ENCODE assay signal across 16 cellular contexts in genomic region chr15:94480289-94480834, GRCh38.
DNase-seq lines count a peak whose midpoint lies in the region; ATAC-seq, FAIRE-seq and TF ChIP-seq lines count a peak whose summit lies in the region.
"Had no signal": no experiment of that assay in that cellular context is flagged by ENCODE, and none has a peak within 500 bp of the region (broad histone marks: within the 10 kb centered on the region; RNA-seq: fewer than 3 reads in every experiment).

No MANE protein-coding gene starts in this region.

- dilution Hi-C loops in mammary epithelial cell (cut with HindIII; ENCODE audit: low sequenced_read_pairs), result no loop called here

- CTCF ChIA-PET in mammary epithelial cell (lab: Charles Lee; ENCODE audit: low non-redundant PET), result no interaction called here
- CTCF ChIA-PET in MCF 10A (lab: Yijun Ruan, JAX), result no interaction called here
- CTCF ChIA-PET in SK-N-SH (lab: Yijun Ruan, JAX), result no interaction called here

- no peaks in the 10 kb centered on the region for H3K27me3 Mint-ChIP-seq in MCF 10A (ENCODE audit: insufficient read depth, unreplicated experiment)

- H3K9ac ChIP-seq in mammary epithelial cell (ENCODE audit: insufficient read depth, low read length) (no peak overlapping the region), SK-N-SH (no peak overlapping the region)

- TF ChIP-seq EP300 in SK-N-SH (IDR thresholded peaks at IDR 0.05; ENCODE audit: borderline replicate concordance in 1 of 2, low read depth in 1 of 2, low read length in 1 of 2), result peak in 1 of 2 experiments; percentile 90; a peak in 2 of 4 replicates

- no peaks in the 10 kb centered on the region for H3K4me1 ChIP-seq in mammary epithelial cell (ENCODE audit: insufficient read depth, low read length)
- H3K4me1 ChIP-seq in SK-N-SH (ENCODE audit: control insufficient read depth in 1 of 2, insufficient read depth in 2 of 2, low read depth in 1 of 2, low read length in 1 of 2), result peaks cover 0 to 28% of the 10 kb centered on the region in 2 experiments; a peak in 2 of 4 replicates
- H3K4me1 ChIP-seq: SJSA1 had no signal

- H3K4me1 Mint-ChIP-seq in MCF 10A (ENCODE audit: insufficient read depth, unreplicated experiment), result no peaks in the 10 kb centered on the region

- H3K9me3 ChIP-seq in mammary epithelial cell (replicated peaks; ENCODE audit: insufficient read depth, low read length), result no peaks in the 10 kb centered on the region
- H3K9me3 ChIP-seq in SK-N-SH, result no peaks in the 10 kb centered on the region; the same call in 1 of the 2 replicates
- H3K9me3 ChIP-seq: SJSA1 had no signal

- peak; percentile 8 for DNase-seq in mammary epithelial cell
- DNase-seq in MCF 10A (ENCODE audit: unreplicated experiment), result no peak
- DNase-seq in SK-N-SH, result peak; percentile 49
- DNase-seq in left kidney (ENCODE audit: low read depth, low spot score), result peak; percentile 40
- no peak for DNase-seq in HCEC 1CT
- no peak for DNase-seq in GM19239 (ENCODE audit: insufficient read length, low spot score)
- DNase-seq in COLO668 (lab: John Stamatoyannopoulos, UW; ENCODE audit: unreplicated experiment), result no peak
- DNase-seq: C1 segment of cervical spinal cord, Karpas-422, NCI-H2107, NCI-H510A, OCI-M1 had no signal

- in situ Hi-C loops in mammary epithelial cell (cut with MboI; ENCODE audit: low sequenced_read_pairs in 2 of 2), result no loop called here

- no peaks in the 10 kb centered on the region for H3K27me3 ChIP-seq in mammary epithelial cell (ENCODE audit: insufficient read depth, low read length)
- H3K27me3 ChIP-seq in SK-N-SH (ENCODE audit: insufficient read depth), result no peaks in the 10 kb centered on the region
- H3K27me3 ChIP-seq: SJSA1 had no signal

- no peaks in the 10 kb centered on the region for H3K79me2 ChIP-seq in mammary epithelial cell (ENCODE audit: insufficient read depth, low read length)
- no peaks in the 10 kb centered on the region for H3K79me2 ChIP-seq in SK-N-SH (ENCODE audit: insufficient read depth)

- peak; percentile 23; the same call in 1 of the 2 replicates for TF ChIP-seq RAD21 in SK-N-SH (IDR thresholded peaks at IDR 0.05; ENCODE audit: low read length)

- H4K20me1 ChIP-seq in mammary epithelial cell (ENCODE audit: insufficient read depth, low read length) (no peaks in the 10 kb centered on the region), SK-N-SH (ENCODE audit: insufficient read depth) (no peaks in the 10 kb centered on the region)

- ATAC-seq in HG03108 (IDR thresholded peaks at IDR 0.05; ENCODE audit: unreplicated experiment), result no peak
- ATAC-seq: HCT116 had no signal

- intact Hi-C loops in mammary epithelial cell (cut with micrococcal nuclease) (no loop called here), MCF 10A (cut with micrococcal nuclease) (no loop called here)

- H2AFZ ChIP-seq in mammary epithelial cell (ENCODE audit: low read depth, low read length), result no peak overlapping the region
- no peak overlapping the region for H2AFZ ChIP-seq in SK-N-SH (ENCODE audit: low read depth)

- H3F3A ChIP-seq in SK-N-SH (replicated peaks; ENCODE audit: insufficient read depth), result no peaks in the 10 kb centered on the region

- peaks cover 11% of the 10 kb centered on the region for H3K9me3 Mint-ChIP-seq in MCF 10A (ENCODE audit: unreplicated experiment)

- no peak overlapping the region for H3K4me3 Mint-ChIP-seq in MCF 10A (ENCODE audit: unreplicated experiment)

- no peak overlapping the region for H3K4me2 ChIP-seq in mammary epithelial cell (ENCODE audit: insufficient read depth, low read depth, low read length)
- no peak overlapping the region for H3K4me2 ChIP-seq in SK-N-SH

- no peak overlapping the region for H3K27ac ChIP-seq in mammary epithelial cell (ENCODE audit: insufficient read depth, low read depth, low read length)
- H3K27ac ChIP-seq in SK-N-SH (ENCODE audit: low read depth in 2 of 2, low read length in 1 of 2), result peak overlapping the region in 1 of 2 experiments; percentile 96; a peak in 2 of 4 replicates
- H3K27ac ChIP-seq: RWPE1, SJSA1 had no signal

- BruUV-seq in mammary epithelial cell (replicated peaks; lab: Mats Ljungman, UMichigan) (no TSS peak), MCF 10A (replicated peaks; lab: Mats Ljungman, UMichigan) (no TSS peak)

- TF ChIP-seq CTCF in mammary epithelial cell (conservative IDR thresholded peaks at IDR 0.05 in 1 of 2, IDR thresholded peaks at IDR 0.05 in 1 of 2; ENCODE audit: extremely low read depth in 1 of 2, insufficient read depth in 1 of 2, low read depth in 1 of 2, low read length in 2 of 2) (no peak), MCF 10A (IDR thresholded peaks at IDR 0.05; ENCODE audit: unreplicated experiment) (no peak), SK-N-SH (IDR thresholded peaks at IDR 0.05) (no peak)

- H3K9me2 ChIP-seq in SK-N-SH, result no peaks in the 10 kb centered on the region

- peaks cover 3% of the 10 kb centered on the region for H3K36me3 ChIP-seq in mammary epithelial cell (ENCODE audit: insufficient read depth, low read length)
- H3K36me3 ChIP-seq in SK-N-SH (replicated peaks in 1 of 2; ENCODE audit: control insufficient read depth in 1 of 2, insufficient read depth in 2 of 2, low read length in 1 of 2), result no peaks in the 10 kb centered on the region
- H3K36me3 ChIP-seq: SJSA1 had no signal

- POLR2A ChIA-PET in MCF 10A (lab: Yijun Ruan, JAX), result no interaction called here
- POLR2A ChIA-PET in SK-N-SH (lab: Yijun Ruan, JAX), result no interaction called here

- peaks cover 20% of the 10 kb centered on the region for H3K36me3 Mint-ChIP-seq in MCF 10A (ENCODE audit: insufficient read depth, unreplicated experiment)

- no peak overlapping the region for H3K27ac Mint-ChIP-seq in MCF 10A (ENCODE audit: low read depth, unreplicated experiment)

- whole genome bisulfite sequencing in mammary epithelial cell (ENCODE audit: low coverage, missing lambda C conversion rate), result 43% methylated on average over 4 of the region's 4 CpGs
- under 1% methylated on average over 4 of the region's 4 CpGs for WGBS in SK-N-SH (ENCODE audit: low lambda C conversion rate)

- H3K4me3 ChIP-seq in mammary epithelial cell (replicated peaks in 1 of 3; ENCODE audit: insufficient read depth in 1 of 3, low read depth in 2 of 3, low read length in 3 of 3) (no peak overlapping the region), SK-N-SH (ENCODE audit: low read depth in 2 of 2, low read length in 1 of 2) (no peak overlapping the region)
- H3K4me3 ChIP-seq: SJSA1 had no signal

- no peak for FAIRE-seq in GM19239 (lab: Jason Lieb, UNC)

TF ChIP-seq in SK-N-SH, 30 proteins besides CTCF, POLR2A, EP300 and RAD21 (continues in another document):
- TF ChIP-seq ELF1 (IDR thresholded peaks at IDR 0.05), result no peak
- TF ChIP-seq JUND (IDR thresholded peaks at IDR 0.05), result no peak
- no peak for TF ChIP-seq MEF2A (IDR thresholded peaks at IDR 0.05; ENCODE audit: borderline replicate concordance, low read depth)
- peak; percentile 52 for TF ChIP-seq TCF12 (IDR thresholded peaks at IDR 0.05)
- no peak for TF ChIP-seq GABPA (IDR thresholded peaks at IDR 0.05; ENCODE audit: low read depth)
- TF ChIP-seq ZBTB33 (IDR thresholded peaks at IDR 0.05; ENCODE audit: borderline replicate concordance, low read depth), result no peak
- TF ChIP-seq, protein P1, sequence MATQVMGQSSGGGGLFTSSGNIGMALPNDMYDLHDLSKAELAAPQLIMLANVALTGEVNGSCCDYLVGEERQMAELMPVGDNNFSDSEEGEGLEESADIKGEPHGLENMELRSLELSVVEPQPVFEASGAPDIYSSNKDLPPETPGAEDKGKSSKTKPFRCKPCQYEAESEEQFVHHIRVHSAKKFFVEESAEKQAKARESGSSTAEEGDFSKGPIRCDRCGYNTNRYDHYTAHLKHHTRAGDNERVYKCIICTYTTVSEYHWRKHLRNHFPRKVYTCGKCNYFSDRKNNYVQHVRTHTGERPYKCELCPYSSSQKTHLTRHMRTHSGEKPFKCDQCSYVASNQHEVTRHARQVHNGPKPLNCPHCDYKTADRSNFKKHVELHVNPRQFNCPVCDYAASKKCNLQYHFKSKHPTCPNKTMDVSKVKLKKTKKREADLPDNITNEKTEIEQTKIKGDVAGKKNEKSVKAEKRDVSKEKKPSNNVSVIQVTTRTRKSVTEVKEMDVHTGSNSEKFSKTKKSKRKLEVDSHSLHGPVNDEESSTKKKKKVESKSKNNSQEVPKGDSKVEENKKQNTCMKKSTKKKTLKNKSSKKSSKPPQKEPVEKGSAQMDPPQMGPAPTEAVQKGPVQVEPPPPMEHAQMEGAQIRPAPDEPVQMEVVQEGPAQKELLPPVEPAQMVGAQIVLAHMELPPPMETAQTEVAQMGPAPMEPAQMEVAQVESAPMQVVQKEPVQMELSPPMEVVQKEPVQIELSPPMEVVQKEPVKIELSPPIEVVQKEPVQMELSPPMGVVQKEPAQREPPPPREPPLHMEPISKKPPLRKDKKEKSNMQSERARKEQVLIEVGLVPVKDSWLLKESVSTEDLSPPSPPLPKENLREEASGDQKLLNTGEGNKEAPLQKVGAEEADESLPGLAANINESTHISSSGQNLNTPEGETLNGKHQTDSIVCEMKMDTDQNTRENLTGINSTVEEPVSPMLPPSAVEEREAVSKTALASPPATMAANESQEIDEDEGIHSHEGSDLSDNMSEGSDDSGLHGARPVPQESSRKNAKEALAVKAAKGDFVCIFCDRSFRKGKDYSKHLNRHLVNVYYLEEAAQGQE (IDR thresholded peaks at IDR 0.05; ENCODE audit: low read depth, low read length), result no peak
- TF ChIP-seq RCOR1 (IDR thresholded peaks at IDR 0.05; ENCODE audit: low read length), result peak; percentile 88
- TF ChIP-seq EZH2phosphoT487 (IDR thresholded peaks at IDR 0.05; ENCODE audit: borderline replicate concordance, low read depth), result no peak
- 0 out of 2 replicates have a peak, but pooled peaks have one; percentile 14 for TF ChIP-seq NFIC (IDR thresholded peaks at IDR 0.05; ENCODE audit: borderline replicate concordance)
- TF ChIP-seq POLR2AphosphoS5 (IDR thresholded peaks at IDR 0.05; ENCODE audit: low read depth, low read length), result no peak
- TF ChIP-seq CHD2 (IDR thresholded peaks at IDR 0.05; ENCODE audit: low read length, partially characterized antibody), result peak; percentile 89
- no peak for TF ChIP-seq TAF1 (IDR thresholded peaks at IDR 0.05; ENCODE audit: borderline replicate concordance, low read depth, low read length)

Comparison
In these comparisons a context has a peak if more than half of its experiments do, and no peak if none do; other contexts are left out.
1. DNase-seq: peak in mammary epithelial cell (single experiment), SK-N-SH (single experiment) and left kidney (single experiment); none in MCF 10A (single experiment), HCEC 1CT (single experiment), GM19239 (single experiment) and COLO668 (single experiment).